In the genomic region with DNA sequence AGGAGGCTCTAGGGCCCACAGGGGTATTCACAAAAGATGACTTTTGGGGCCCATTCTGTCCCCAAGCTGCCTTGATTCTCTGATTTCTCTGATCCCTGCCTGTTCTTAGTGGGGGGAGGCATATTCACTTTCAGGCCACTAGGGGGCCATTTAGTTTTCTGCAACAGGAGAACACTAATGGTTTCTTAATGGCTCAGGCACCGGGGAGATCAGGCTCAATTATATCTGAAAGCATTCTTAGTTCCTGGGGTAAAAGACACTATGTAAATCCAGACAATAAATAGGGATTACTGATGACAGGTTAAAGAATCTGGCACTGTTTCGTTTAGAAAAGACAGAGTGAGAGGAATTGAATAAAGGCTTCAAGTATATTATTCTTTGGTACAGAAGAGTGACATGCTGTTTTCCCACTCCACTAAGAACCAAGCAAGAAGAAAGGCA, we compare ENCODE assay signal across 8 cellular contexts. TPM values are rescaled to one million over a fixed set of nuclear protein-coding genes. Genes with fewer than 3 reads are reported as not detected.
DNase-seq lines count a peak whose midpoint lies in the region; ATAC-seq and TF ChIP-seq lines count a peak whose summit lies in the region.

No MANE protein-coding gene starts in this region.

- no peak overlapping the region for H3K27ac ChIP-seq in mammary epithelial cell (ENCODE audit: insufficient read depth, low read depth, low read length)

- CTCF ChIA-PET in mammary epithelial cell (lab: Charles Lee; ENCODE audit: low non-redundant PET): interaction anchor here (0.6 kb wide), 1 partner anchor 18 kb away, joined by 4 read pairs; no protein-coding TSS in a partner anchor

- intact Hi-C loops in mammary epithelial cell (cut with micrococcal nuclease): loop anchor here (1.0 kb wide), 1 partner anchor 101 kb away; no protein-coding TSS in a partner anchor

- H3K27ac Mint-ChIP-seq in T-helper 17 cell: peak overlapping the region; percentile 21

- peaks cover 18% of the 10 kb centered on the region for H3K4me1 Mint-ChIP-seq in T-helper 17 cell

- peaks cover 22% of the 10 kb centered on the region for H3K27me3 Mint-ChIP-seq in T-helper 17 cell

- H2AFZ ChIP-seq in mammary epithelial cell (ENCODE audit: low read depth, low read length): no peak overlapping the region

- H3K4me3 ChIP-seq in mammary epithelial cell (replicated peaks in 1 of 3; ENCODE audit: insufficient read depth in 1 of 3, low read depth in 2 of 3, low read length in 3 of 3): no peak overlapping the region

- no peak overlapping the region for H3K4me2 ChIP-seq in mammary epithelial cell (ENCODE audit: insufficient read depth, low read depth, low read length)

- no peaks in the 10 kb centered on the region for H4K20me1 ChIP-seq in mammary epithelial cell (ENCODE audit: insufficient read depth, low read length)

- H3K9ac ChIP-seq in mammary epithelial cell (ENCODE audit: insufficient read depth, low read length): no peak overlapping the region

- no peaks in the 10 kb centered on the region for H3K36me3 ChIP-seq in mammary epithelial cell (ENCODE audit: insufficient read depth, low read length)

- no peaks in the 10 kb centered on the region for H3K36me3 Mint-ChIP-seq in T-helper 17 cell (ENCODE audit: low read depth)

- ATAC-seq in T-helper 17 cell (peak; percentile 29), HG03139 (IDR thresholded peaks at IDR 0.05; ENCODE audit: unreplicated experiment) (no peak)

- in situ Hi-C loops in mammary epithelial cell (cut with MboI; ENCODE audit: low sequenced_read_pairs in 2 of 2): loop anchor here in 1 of 2 donors (5.0 kb wide), 1 partner anchor 44 kb away; no protein-coding TSS in a partner anchor

- H3K4me3 Mint-ChIP-seq in T-helper 17 cell: peak overlapping the region; percentile 57

- BruUV-seq in mammary epithelial cell (replicated peaks; lab: Mats Ljungman, UMichigan): no TSS peak

- H3K27me3 ChIP-seq in mammary epithelial cell (ENCODE audit: insufficient read depth, low read length): no peaks in the 10 kb centered on the region

- H3K4me1 ChIP-seq in mammary epithelial cell (ENCODE audit: insufficient read depth, low read length): peaks cover 29% of the 10 kb centered on the region

- peak; percentile 82 to 93 for TF ChIP-seq CTCF in mammary epithelial cell (conservative IDR thresholded peaks at IDR 0.05 in 1 of 2, IDR thresholded peaks at IDR 0.05 in 1 of 2; ENCODE audit: extremely low read depth in 1 of 2, insufficient read depth in 1 of 2, low read depth in 1 of 2, low read length in 2 of 2)

- H3K9me3 ChIP-seq in T-helper 17 cell (ENCODE audit: control insufficient read depth, low read length, poor library complexity, severe bottlenecking): no peaks in the 10 kb centered on the region
- H3K9me3 ChIP-seq in mammary epithelial cell (replicated peaks; ENCODE audit: insufficient read depth, low read length): no peaks in the 10 kb centered on the region

- H3K79me2 ChIP-seq in mammary epithelial cell (ENCODE audit: insufficient read depth, low read length): peaks cover 22% of the 10 kb centered on the region

- 5% methylated on average over 2 of the region's 2 CpGs for WGBS in mammary epithelial cell (ENCODE audit: low coverage, missing lambda C conversion rate)

- dilution Hi-C loops in mammary epithelial cell (cut with HindIII; ENCODE audit: low sequenced_read_pairs): loop anchor here (5.0 kb wide), 2 partner anchors 36 to 59 kb away; partner anchors contain the start of gene DISP2

- DNase-seq in activated CD8-positive, alpha-beta memory T cell treated with anti-CD3 and anti-CD28 coated beads, Interleukin-2, amount 50 U/mL, for 4 hours: peak; percentile 58
- DNase-seq in activated CD8-positive, alpha-beta memory T cell treated with anti-CD3 and anti-CD28 coated beads, Interleukin-2, amount 50 U/mL, for 48 hours: no peak
- DNase-seq in NCI-H1105 treated with DMSO at 0.1 percent for 48 hours (lab: John Stamatoyannopoulos, UW) (peak; percentile 65), T-helper 17 cell (peak in 1 of 3 donors; percentile 27), mammary epithelial cell (peak; percentile 46), kidney tubule cell (ENCODE audit: low spot score) (peak; percentile 70)
- DNase-seq in stimulated activated CD8-positive, alpha-beta memory T cell treated with anti-CD3 and anti-CD28 coated beads, Interleukin-7, amount 100 ng/mL, for 4 hours (ENCODE audit: low read depth in 2 of 2): peak; percentile 34 to 39

RNA-seq across cellular contexts. Expression of gene INAFM2, which starts 2.5 kb away (rescaled TPM):
- total RNA-seq in T-helper 17 cell (10 to 100 TPM in 1 of 2 donors, 1 to 10 TPM in 1; 9.2 to 48.3 TPM), mammary epithelial cell (10 to 100 TPM; 25.5 to 28.0 TPM)
- 10.9 TPM for polyA plus RNA-seq in mammary epithelial cell
- polyA minus RNA-seq in mammary epithelial cell: 40.5 TPM

RNA-seq across cellular contexts. Expression of gene PLCB2, which starts 13.2 kb away (rescaled TPM):
- total RNA-seq in T-helper 17 cell: 100 to 1,000 TPM; 228 to 238 TPM
- total RNA-seq in mammary epithelial cell: 1 to 10 TPM in 1 of 2 donors, under 1 TPM in 1; 0.67 to 1.4 TPM
- 0.97 TPM for polyA plus RNA-seq in mammary epithelial cell
- not detected for polyA minus RNA-seq in mammary epithelial cell

RNA-seq across cellular contexts. Expression of gene CCDC9B, which starts 19.8 kb away (rescaled TPM):
- total RNA-seq in T-helper 17 cell: 1 to 10 TPM; 4.1 to 5.3 TPM
- 100 to 1,000 TPM in 1 of 2 donors, 10 to 100 TPM in 1; 67.3 to 164 TPM for total RNA-seq in mammary epithelial cell
- 7.4 TPM for polyA plus RNA-seq in mammary epithelial cell
- polyA minus RNA-seq in mammary epithelial cell: 99.0 TPM

RNA-seq across cellular contexts. Expression of gene PHGR1, which starts 29.9 kb away (rescaled TPM):
- total RNA-seq in T-helper 17 cell: not detected
- not detected for total RNA-seq in mammary epithelial cell
- not detected for polyA plus RNA-seq in mammary epithelial cell
- polyA minus RNA-seq in mammary epithelial cell: not detected

RNA-seq across cellular contexts. Expression of gene DISP2, which starts 37.1 kb away (rescaled TPM):
- total RNA-seq in T-helper 17 cell: under 1 TPM; 0.02 to 0.03 TPM
- 1 to 10 TPM in 1 of 2 donors, under 1 TPM in 1; under 0.01 to 1.6 TPM for total RNA-seq in mammary epithelial cell
- polyA plus RNA-seq in mammary epithelial cell: 0.54 TPM
- polyA minus RNA-seq in mammary epithelial cell: 0.47 TPM

Comparison
In these comparisons a context has a peak if more than half of its experiments do, and no peak if none do; other contexts are left out.
1. RNA of gene PLCB2, which starts 13.2 kb away (total RNA-seq): 228 to 238 TPM in T-helper 17 cell; 0.67 to 1.4 TPM in mammary epithelial cell; every median in the first group is over 10 times any median in the second.
2. RNA of gene CCDC9B, which starts 19.8 kb away (total RNA-seq): 67.3 to 164 TPM in mammary epithelial cell; 4.1 to 5.3 TPM in T-helper 17 cell; every median in the first group is over 10 times any median in the second.